ENCODE assay signal across 18 cellular contexts in genomic region chr1:25570798-25571521, GRCh38. TPM values are rescaled to one million over a fixed set of nuclear protein-coding genes. Genes with fewer than 3 reads are reported as not detected.
DNase-seq lines count a peak whose midpoint lies in the region; ATAC-seq, FAIRE-seq and TF ChIP-seq lines count a peak whose summit lies in the region.
"Had no signal": no experiment of that assay in that cellular context is flagged by ENCODE, and none has a peak within 500 bp of the region (broad histone marks: within the 10 kb centered on the region; RNA-seq: fewer than 3 reads in every experiment).

No MANE protein-coding gene starts in this region.

- intact Hi-C loops in Right ventricle myocardium inferior (cut with DNase I) = no loop called here
- intact Hi-C loops in left ventricle myocardium inferior (cut with micrococcal nuclease) = no loop called here
- intact Hi-C loops in K562 (cut with micrococcal nuclease) = no loop called here

- no peaks in the 10 kb centered on the region for H3K9me3 Mint-ChIP-seq in naive thymus-derived CD8-positive, alpha-beta T cell
- H3K9me3 Mint-ChIP-seq: GM23338 had no signal

- no peaks in the 10 kb centered on the region for H3K79me2 ChIP-seq in K562 (ENCODE audit: control insufficient read depth, insufficient read depth, low read length)

- no peaks in the 10 kb centered on the region for H3K36me3 ChIP-seq in left ventricle myocardium inferior
- H3K36me3 ChIP-seq in K562 (ENCODE audit: control insufficient read depth, insufficient read depth, low read length) = no peaks in the 10 kb centered on the region

- no peak overlapping the region for H3K4me2 ChIP-seq in K562 (ENCODE audit: insufficient read depth, low read length)
- H3K4me2 ChIP-seq: GM23338, PC-9 had no signal

- H3K27ac Mint-ChIP-seq in naive thymus-derived CD8-positive, alpha-beta T cell = peak overlapping the region; percentile 75 to 93 (median 86)
- H3K27ac Mint-ChIP-seq: B cell, GM23338 had no signal

- peaks cover 11% of the 10 kb centered on the region for H3K9me1 ChIP-seq in K562 (ENCODE audit: control insufficient read depth, insufficient read depth, low read length)

- POLR2A ChIA-PET in K562 (lab: Yijun Ruan, JAX) = interaction anchor here (0.6 to 6.6 kb wide), 7 partner anchors 8 to 547 kb away, joined by 3 to 39 read pairs (median 4); no protein-coding TSS in a partner anchor
- POLR2A ChIA-PET in naive thymus-derived CD8-positive, alpha-beta T cell (lab: Charles Lee) = interaction anchor here (0.8 to 24.7 kb wide), 11 partner anchors 8 to 231 kb away, joined by 3 to 1000 read pairs (median 5); partner anchors contain the start of gene LDLRAP1

- TF ChIP-seq CTCF in left ventricle myocardium inferior (IDR thresholded peaks at IDR 0.05; ENCODE audit: borderline replicate concordance) = no peak
- TF ChIP-seq CTCF in K562 (IDR thresholded peaks at IDR 0.05 in 2 of 3, conservative IDR thresholded peaks at IDR 0.05 in 1 of 3; ENCODE audit: insufficient read depth in 2 of 3, low read depth in 1 of 3, low read length in 3 of 3) = no peak

- in situ Hi-C loops in K562 (cut with MboI) = no loop called here

- no peak for TF ChIP-seq RAD21 in K562 (CRISPR knock-in tag; conservative IDR thresholded peaks at IDR 0.05 in 1 of 2, IDR thresholded peaks at IDR 0.05 in 1 of 2)

- no peaks in the 10 kb centered on the region for H4K20me1 ChIP-seq in K562 (replicated peaks; ENCODE audit: control insufficient read depth, insufficient read depth, low read length)

- peak overlapping the region in 4 of 10 donors; percentile 15 to 77 (median 26) for H3K4me3 Mint-ChIP-seq in naive thymus-derived CD8-positive, alpha-beta T cell
- H3K4me3 Mint-ChIP-seq: B cell, GM23338 had no signal

- WGBS in K562 (ENCODE audit: insufficient coverage, low coverage, missing lambda C conversion rate) = 64% methylated on average over 12 of the region's 12 CpGs

- no TSS peak for BruUV-seq in K562 (replicated peaks; lab: Mats Ljungman, UMichigan)

- H2AFZ ChIP-seq in K562 (ENCODE audit: low read depth, low read length) = no peak overlapping the region
- H2AFZ ChIP-seq: GM23338, PC-9 had no signal

- TF ChIP-seq EP300 in K562 (IDR thresholded peaks at IDR 0.05; ENCODE audit: low read length) = no peak

- no peak for ATAC-seq in Right ventricle myocardium inferior
- no peak for ATAC-seq in K562
- no peak for ATAC-seq in naive thymus-derived CD8-positive, alpha-beta T cell
- no peak for ATAC-seq in GM21723 (IDR thresholded peaks at IDR 0.05; ENCODE audit: unreplicated experiment)
- ATAC-seq: GM23338, HCT116 had no signal

- FAIRE-seq in K562 (lab: Jason Lieb, UNC) = no peak

- H3K4me1 ChIP-seq in left ventricle myocardium inferior (peaks cover 62% of the 10 kb centered on the region), K562 (replicated peaks in 1 of 2; ENCODE audit: control insufficient read depth in 2 of 2, insufficient read depth in 2 of 2, low read length in 2 of 2) (peaks cover 24 to 44% of the 10 kb centered on the region in 2 experiments)

- H3K27ac ChIP-seq in left ventricle myocardium inferior (replicated peaks) (no peak overlapping the region), K562 (ENCODE audit: extremely low read depth, low read depth, low read length) (no peak overlapping the region)

- H3K9me3 ChIP-seq in left ventricle myocardium inferior (replicated peaks) (no peaks in the 10 kb centered on the region), K562 (replicated peaks; ENCODE audit: control insufficient read depth, insufficient read depth, low read depth, low read length) (no peaks in the 10 kb centered on the region)
- H3K9me3 ChIP-seq: Caco-2 had no signal

- no peak for TF ChIP-seq POLR2A in K562 (conservative IDR thresholded peaks at IDR 0.05)

- CTCF ChIA-PET in K562 (lab: Yijun Ruan, JAX; ENCODE audit: low intra/inter-chr PET ratio) = no interaction called here

- DNase-seq in Right ventricle myocardium inferior (ENCODE audit: missing footprints) (peak; percentile 37), left ventricle myocardium inferior (no peak), K562 (ENCODE audit: extremely low read depth in 1 of 4, low spot score in 3 of 4) (no peak), middle frontal gyrus (ENCODE audit: extremely low spot score, low spot score) (no peak), NCI-H1417 (lab: John Stamatoyannopoulos, UW) (no peak), cerebellum (ENCODE audit: low spot score) (no peak)
- peak in 1 of 10 donors; percentile 48 for DNase-seq in naive thymus-derived CD8-positive, alpha-beta T cell
- DNase-seq: 8988T, Caco-2, GDM1, NCI-H1436, NCI-H1930, NCI-H345, PC-9 had no signal

- H3K27me3 ChIP-seq in left ventricle myocardium inferior (ENCODE audit: low read depth) (peaks cover 5% of the 10 kb centered on the region), K562 (ENCODE audit: control insufficient read depth in 2 of 2, insufficient read depth in 2 of 2, low read length in 2 of 2) (peaks cover 0 to 26% of the 10 kb centered on the region in 2 experiments; a peak in 2 of 5 replicates)

- H3K9ac ChIP-seq in K562 (ENCODE audit: insufficient read depth in 1 of 2, low read depth in 2 of 2, low read length in 2 of 2) = 0 out of 4 replicates have a peak overlapping the region, but pooled peaks of 1 of the 2 experiments have one; percentile 38

- H3K36me3 Mint-ChIP-seq in naive thymus-derived CD8-positive, alpha-beta T cell = peaks cover 0 to 29% (median 15%) of the 10 kb centered on the region in 3 donors

- peaks cover 42 to 90% (median 77%) of the 10 kb centered on the region in 4 donors for H3K4me1 Mint-ChIP-seq in naive thymus-derived CD8-positive, alpha-beta T cell

- H3K27me3 Mint-ChIP-seq in naive thymus-derived CD8-positive, alpha-beta T cell = no peaks in the 10 kb centered on the region
- H3K27me3 Mint-ChIP-seq: B cell had no signal

- no peak overlapping the region for H3K4me3 ChIP-seq in left ventricle myocardium inferior
- no peak overlapping the region for H3K4me3 ChIP-seq in K562
- H3K4me3 ChIP-seq: GM23338, PC-9 had no signal

TF ChIP-seq in K562, 482 proteins besides CTCF, POLR2A, EP300 and RAD21:
- TF ChIP-seq POLR2G (IDR thresholded peaks at IDR 0.05; ENCODE audit: low read depth, low read length) (0 out of 2 replicates have a peak, but pooled peaks have one; percentile 20), CBX3 (IDR thresholded peaks at IDR 0.05; ENCODE audit: borderline replicate concordance in 1 of 2, low read length in 2 of 2) (no peak)
TF ChIP-seq in K562: peak in this region for 1.

RNA-seq across cellular contexts. Expression of gene LDLRAP1, which starts 27.6 kb away (rescaled TPM):
- total RNA-seq in Right ventricle myocardium inferior (12.3 TPM), left ventricle myocardium inferior (14.4 TPM), K562 (2014; rRNA removed) (14.2 and 19.0 TPM in 2 replicates), K562 (2014; rRNA removed; fragmentation: Illumina TruSeq; extraction: Trizol) (10.9 and 13.0 TPM in 2 replicates), K562 (2015; rRNA removed; fragmentation: Illumina TruSeq; extraction: Trizol) (16.3 and 17.7 TPM in 2 replicates), K562 (2021) (28.8 and 29.2 TPM in 2 replicates), cerebellum (3.1 TPM)
- total RNA-seq in K562 (2011; cell fraction: chromatin; rRNA removed; ENCODE audit: low replicate concordance) = 30.0 and 73.0 TPM in 2 replicates
- 38.5 and 41.1 TPM in 2 replicates for total RNA-seq in K562 (2011; cell fraction: nucleolus; rRNA removed)
- 33.9 and 37.2 TPM in 2 replicates for total RNA-seq in K562 (2011; cell fraction: nucleoplasm; rRNA removed)
- polyA plus RNA-seq in K562 (2011; rRNA removed) (16.2 and 25.0 TPM in 2 replicates), K562 (2014; fragmentation: Illumina TruSeq; extraction: Trizol) (26.8 and 29.6 TPM in 2 replicates), K562 (2014; fragmentation: Nextera tagmentation; extraction: Ambion mirVana) (1 to 10 TPM in 1 of 2 experiments, under 1 TPM in 1; 0.56 to 1.4 TPM), K562 (2014; rRNA removed) (22.2 and 25.7 TPM in 2 replicates)
- 22.4 and 23.7 TPM in 2 replicates for polyA plus RNA-seq in K562 (2011; cell fraction: cytosol; rRNA removed)
- 69.9 and 75.9 TPM in 2 replicates for polyA plus RNA-seq in K562 (2011; cell fraction: nucleus; rRNA removed)
- 24.3 and 30.1 TPM in 2 replicates for polyA plus RNA-seq in K562 (2012)
- 11.8 and 12.8 TPM in 2 replicates for polyA minus RNA-seq in K562 (2011; rRNA and poly(A)+ RNA removed)
- polyA minus RNA-seq in K562 (2011; cell fraction: cytosol; rRNA and poly(A)+ RNA removed) = 11.8 and 16.7 TPM in 2 replicates
- 6.9 and 14.2 TPM in 2 replicates for polyA minus RNA-seq in K562 (2011; cell fraction: nucleus; rRNA and poly(A)+ RNA removed)
- total RNA-seq in naive thymus-derived CD8-positive, alpha-beta T cell = 100 to 1,000 TPM; 361 to 364 TPM
- 100 to 1,000 TPM; 387 to 877 (median 421) TPM for polyA plus RNA-seq in naive thymus-derived CD8-positive, alpha-beta T cell

RNA-seq across cellular contexts. Expression of gene MAN1C1, which starts 45.6 kb away (rescaled TPM):
- 19.5 TPM for total RNA-seq in Right ventricle myocardium inferior
- 18.0 TPM for total RNA-seq in left ventricle myocardium inferior
- total RNA-seq in K562 (2011; cell fraction: chromatin; rRNA removed; ENCODE audit: low replicate concordance) = 0.19 TPM in 1 of 2 replicates, not detected in the other
- total RNA-seq in K562 (2011; cell fraction: nucleolus; rRNA removed) = 0.13 and 0.50 TPM in 2 replicates
- total RNA-seq in K562 (2011; cell fraction: nucleoplasm; rRNA removed) = 0.22 and 0.46 TPM in 2 replicates
- not detected in 2 replicates for total RNA-seq in K562 (2014; rRNA removed)
- 0.15 TPM in 1 of 2 replicates, not detected in the other for total RNA-seq in K562 (2014; rRNA removed; fragmentation: Illumina TruSeq; extraction: Trizol)
- 0.18 TPM in 1 of 2 replicates, not detected in the other for total RNA-seq in K562 (2015; rRNA removed; fragmentation: Illumina TruSeq; extraction: Trizol)
- 0.22 and 0.44 TPM in 2 replicates for total RNA-seq in K562 (2021)
- 0.06 and 0.11 TPM in 2 replicates for polyA plus RNA-seq in K562 (2011; rRNA removed)
- 0.07 TPM in 2 replicates for polyA plus RNA-seq in K562 (2011; cell fraction: cytosol; rRNA removed)
- polyA plus RNA-seq in K562 (2011; cell fraction: nucleus; rRNA removed) = 0.07 and 0.25 TPM in 2 replicates
- 0.07 and 0.53 TPM in 2 replicates for polyA plus RNA-seq in K562 (2012)
- polyA plus RNA-seq in K562 (2014; fragmentation: Illumina TruSeq; extraction: Trizol) = 0.04 and 0.29 TPM in 2 replicates
- not detected for polyA plus RNA-seq in K562 (2014; fragmentation: Nextera tagmentation; extraction: Ambion mirVana)
- 0.04 TPM in 1 of 2 replicates, not detected in the other for polyA plus RNA-seq in K562 (2014; rRNA removed)
- polyA minus RNA-seq in K562 (2011; rRNA and poly(A)+ RNA removed) = 0.18 TPM in 1 of 2 replicates, not detected in the other
- not detected in 2 replicates for polyA minus RNA-seq in K562 (2011; cell fraction: cytosol; rRNA and poly(A)+ RNA removed)
- 0.13 TPM in 1 of 2 replicates, not detected in the other for polyA minus RNA-seq in K562 (2011; cell fraction: nucleus; rRNA and poly(A)+ RNA removed)
- total RNA-seq in naive thymus-derived CD8-positive, alpha-beta T cell = 10 to 100 TPM; 46.0 to 47.2 TPM
- polyA plus RNA-seq in naive thymus-derived CD8-positive, alpha-beta T cell = 10 to 100 TPM; 11.3 to 48.3 (median 11.7) TPM
- 14.7 TPM for total RNA-seq in cerebellum

Comparison
In these comparisons a context has a peak if more than half of its experiments do, and no peak if none do; other contexts are left out.
1. RNA of gene LDLRAP1, which starts 27.6 kb away (total RNA-seq): 361 to 364 TPM in naive thymus-derived CD8-positive, alpha-beta T cell; 10.9 to 73.0 TPM in K562, 14.4 TPM in left ventricle myocardium inferior (single experiment), 12.3 TPM in Right ventricle myocardium inferior (single experiment) and 3.1 TPM in cerebellum (single experiment); every median in the first group is over 4 times any median in the second.
2. RNA of gene MAN1C1, which starts 45.6 kb away (total RNA-seq): 46.0 to 47.2 TPM in naive thymus-derived CD8-positive, alpha-beta T cell, 19.5 TPM in Right ventricle myocardium inferior (single experiment), 18.0 TPM in left ventricle myocardium inferior (single experiment) and 14.7 TPM in cerebellum (single experiment); 0.13 to 0.50 TPM in K562; every median in the first group is over 10 times any median in the second.